In the genomic region with DNA sequence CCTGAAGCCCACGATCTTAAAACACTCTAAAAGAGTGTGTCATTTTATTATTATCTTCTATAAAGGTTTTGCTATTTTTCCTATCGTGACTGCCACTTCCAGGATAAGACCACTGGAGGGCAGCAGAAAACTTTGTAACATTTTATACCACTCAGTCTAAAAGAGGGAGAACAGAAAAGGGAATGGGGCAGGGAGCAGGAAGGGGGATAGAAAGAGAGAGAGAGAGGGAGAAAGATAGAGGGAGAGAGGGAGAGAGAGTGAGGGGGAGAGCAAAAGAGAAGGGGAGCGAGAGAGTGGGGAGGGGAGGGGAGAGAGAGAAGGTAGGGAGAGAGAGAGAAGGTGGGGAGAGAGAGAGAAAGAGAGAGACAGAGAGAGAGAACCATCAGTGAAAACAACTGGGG, we compare ENCODE assay signal across 8 cellular contexts. TPM values are rescaled to one million over a fixed set of nuclear protein-coding genes. Genes with fewer than 3 reads are reported as not detected.
A peak's percentile ranks its signal among the peaks of the same experiment; 100 is the strongest.
DNase-seq lines count a peak whose midpoint lies in the region; ATAC-seq and TF ChIP-seq lines count a peak whose summit lies in the region.

No MANE protein-coding gene starts in this region.

- H3K36me3 ChIP-seq in Peyer's patch (no peaks in the 10 kb centered on the region), adipocyte (ENCODE audit: control insufficient read depth, insufficient read depth, low read length, severe bottlenecking) (no peaks in the 10 kb centered on the region), right atrium auricular region (no peaks in the 10 kb centered on the region)

- H3K4me1 ChIP-seq in Peyer's patch (no peaks in the 10 kb centered on the region), adipocyte (ENCODE audit: control insufficient read depth, insufficient read depth, low read length) (peaks cover 74% of the 10 kb centered on the region), right atrium auricular region (peaks cover 0 to 67% of the 10 kb centered on the region in 2 donors)

- H3K9ac ChIP-seq in adipocyte (ENCODE audit: low read length), result peak overlapping the region; percentile 48

- H3K27ac ChIP-seq in Peyer's patch (no peak overlapping the region), right atrium auricular region (peak overlapping the region; percentile 43 to 51)

- H3K4me3 ChIP-seq in Peyer's patch (no peak overlapping the region), adipocyte (ENCODE audit: low read length) (no peak overlapping the region), right atrium auricular region (no peak overlapping the region)

- TF ChIP-seq CTCF in Peyer's patch (IDR thresholded peaks at IDR 0.05) (peak; percentile 54 to 90 (median 76)), right atrium auricular region (IDR thresholded peaks at IDR 0.05) (peak in 1 of 2 donors; percentile 83)

- intact Hi-C loops in sciatic nerve (cut with DNase I), result loop anchor here (5.0 kb wide), 1 partner anchor 152 kb away; no protein-coding TSS in a partner anchor

- H3K9me3 ChIP-seq in Peyer's patch, result no peaks in the 10 kb centered on the region
- no peaks in the 10 kb centered on the region for H3K9me3 ChIP-seq in adipocyte (ENCODE audit: control insufficient read depth, low read length)
- no peaks in the 10 kb centered on the region for H3K9me3 ChIP-seq in right atrium auricular region

- ATAC-seq in HG03469 (IDR thresholded peaks at IDR 0.05; ENCODE audit: unreplicated experiment) (peak; percentile 40), sciatic nerve (peak; percentile 74), HG03460 (IDR thresholded peaks at IDR 0.05; ENCODE audit: unreplicated experiment) (no peak)

- DNase-seq in NCI-H2196 (lab: John Stamatoyannopoulos, UW; ENCODE audit: unreplicated experiment), result peak; percentile 1
- DNase-seq in NCI-H2196 treated with DMSO at 0.1 percent for 48 hours (lab: John Stamatoyannopoulos, UW; ENCODE audit: unreplicated experiment), result no peak
- peak in 2 of 3 donors; percentile 33 to 75 for DNase-seq in Peyer's patch
- peak; percentile 89 for DNase-seq in adipocyte (ENCODE audit: low read depth)
- peak; percentile 70 for DNase-seq in right atrium auricular region (ENCODE audit: low spot score)
- no peak for DNase-seq in sciatic nerve (ENCODE audit: low spot score)

- no peaks in the 10 kb centered on the region for H3K27me3 ChIP-seq in Peyer's patch
- no peaks in the 10 kb centered on the region for H3K27me3 ChIP-seq in adipocyte (replicated peaks; ENCODE audit: control insufficient read depth, insufficient read depth, low read length)
- H3K27me3 ChIP-seq in right atrium auricular region, result no peaks in the 10 kb centered on the region

- no peak for TF ChIP-seq POLR2A in Peyer's patch (IDR thresholded peaks at IDR 0.05)

RNA-seq across cellular contexts. Expression of a gene that starts 2.0 kb away (rescaled TPM):
- total RNA-seq in Peyer's patch, result under 1 TPM in 2 of 4 donors, not detected in 2; 0.13 to 0.18 TPM
- total RNA-seq in right atrium auricular region, result 10 to 100 TPM; 12.1 to 25.9 TPM
- total RNA-seq in sciatic nerve, result 0.80 TPM

RNA-seq across cellular contexts. Expression of a gene that starts 31.4 kb away (rescaled TPM):
- not detected for total RNA-seq in Peyer's patch
- under 1 TPM; 0.33 to 0.43 TPM for total RNA-seq in right atrium auricular region
- 21.0 TPM for total RNA-seq in sciatic nerve

RNA-seq across cellular contexts. Expression of a gene that starts 40.3 kb away (rescaled TPM):
- total RNA-seq in Peyer's patch (100 to 1,000 TPM in 3 of 4 donors, 10 to 100 TPM in 1; 76.0 to 127 (median 115) TPM), right atrium auricular region (100 to 1,000 TPM; 287 to 454 TPM), sciatic nerve (1,381 TPM)

RNA-seq across cellular contexts. Expression of a gene that starts 41.9 kb away (rescaled TPM):
- total RNA-seq in Peyer's patch (under 1 TPM in 1 of 4 donors, not detected in 3; 0.88 TPM), right atrium auricular region (1 to 10 TPM in 1 of 2 donors, under 1 TPM in 1; 0.90 to 1.1 TPM), sciatic nerve (2.3 TPM)

RNA-seq across cellular contexts. Expression of a gene that starts 42.1 kb away (rescaled TPM):
- total RNA-seq in Peyer's patch (10 to 100 TPM; 12.3 to 42.9 (median 12.8) TPM), right atrium auricular region (10 to 100 TPM; 19.9 to 21.9 TPM), sciatic nerve (63.8 TPM)

Comparison
In these comparisons a context has a peak if more than half of its experiments do, and no peak if none do; other contexts are left out.
1. DNase-seq: peak in NCI-H2196 (single experiment), Peyer's patch (2 of 3), adipocyte (single experiment) and right atrium auricular region (single experiment); none in NCI-H2196 treated with DMSO at 0.1 percent for 48 hours (single experiment) and sciatic nerve (single experiment).
2. H3K27ac ChIP-seq: peak in right atrium auricular region (2 of 2); none in Peyer's patch (0 of 4).
3. RNA of a gene that starts 31.4 kb away (total RNA-seq): 21.0 TPM in sciatic nerve (single experiment); 0.33 to 0.43 TPM in right atrium auricular region and not detected in Peyer's patch; every median in the first group is over 10 times any median in the second.